Comparison of ENCODE assay signal across 8 cellular contexts in genomic region chr9:76354221-76354620, GRCh38.
"Had no signal": no experiment of that assay in that cellular context is flagged by ENCODE, and none has a peak within 500 bp of the region (broad histone marks: within the 10 kb centered on the region; RNA-seq: fewer than 3 reads in every experiment).

No MANE protein-coding gene starts in this region.

- FAIRE-seq: G401.6, GM12878, GM12891, GM12892, GM18507, GM19239 had no signal

- H3K4me3 ChIP-seq: GM12878 had no signal

- ATAC-seq: GM12878 had no signal

- DNase-seq: GDM1, GF-D8 had no signal
